Comparison of ENCODE assay signal across 18 cellular contexts in genomic region chr6:137171824-137172733, GRCh38. TPM values are rescaled to one million over a fixed set of nuclear protein-coding genes. Genes with fewer than 3 reads are reported as not detected.
DNase-seq lines count a peak whose midpoint lies in the region; ATAC-seq, FAIRE-seq and TF ChIP-seq lines count a peak whose summit lies in the region.
"Had no signal": no experiment of that assay in that cellular context is flagged by ENCODE, and none has a peak within 500 bp of the region (broad histone marks: within the 10 kb centered on the region; RNA-seq: fewer than 3 reads in every experiment).

No MANE protein-coding gene starts in this region.

- H3K9ac ChIP-seq in Karpas-422 (ENCODE audit: low read length): no peak overlapping the region
- H3K9ac ChIP-seq in keratinocyte (ENCODE audit: control insufficient read depth, extremely low read depth, insufficient read depth, low read length): no peak overlapping the region

- H3K4me1 Mint-ChIP-seq in Calu3 (ENCODE audit: low read depth, unreplicated experiment): no peaks in the 10 kb centered on the region

- no peaks in the 10 kb centered on the region for H3K79me2 ChIP-seq in Karpas-422 (ENCODE audit: low read length)
- H3K79me2 ChIP-seq in keratinocyte (ENCODE audit: control insufficient read depth, insufficient read depth, low read length): no peaks in the 10 kb centered on the region

- DNase-seq in GM10248 (ENCODE audit: extremely low spot score) (peak; percentile 24), Karpas-422 (no peak), keratinocyte (ENCODE audit: low read depth, low spot score) (no peak), HCEC 1CT (no peak), Calu3 (no peak), OCI-M2 (lab: John Stamatoyannopoulos, UW; ENCODE audit: unreplicated experiment) (no peak)
- DNase-seq: activated CD8-positive, alpha-beta T cell treated with anti-CD3 and anti-CD28 coated beads, Interleukin-2, amount 10 ng/mL, durations not matched to agents 7 days and 5 days; COR-L47; dorsolateral prefrontal cortex; NCI-H2081 treated with DMSO at 0.1 percent for 48 hours; stimulated activated CD4-positive, alpha-beta T cell treated with anti-CD3 and anti-CD28 coated beads, Interleukin-12 subunit alpha, Interleukin-12 subunit beta, amount 100 ng/mL, for 4 hours had no signal

- intact Hi-C loops in Calu3 (cut with micrococcal nuclease; ENCODE audit: unreplicated experiment): no loop called here

- no peak overlapping the region for H3K4me3 Mint-ChIP-seq in Calu3 (ENCODE audit: low read depth, unreplicated experiment)
- H3K4me3 Mint-ChIP-seq: activated CD8-positive, alpha-beta T cell treated with anti-CD3 and anti-CD28 coated beads, Interleukin-2, amount 10 ng/mL, durations not matched to agents 7 days and 5 days; activated T-helper 17 cell treated with anti-CD3 and anti-CD28 coated beads, Interleukin-2, amount 50 U/mL, for 72 hours; mesothelial cell of epicardium had no signal

- POLR2A ChIA-PET in GM10248 (lab: Yijun Ruan, JAX): no interaction called here

- no peaks in the 10 kb centered on the region for H3K9me3 Mint-ChIP-seq in Calu3 (ENCODE audit: low read depth, unreplicated experiment)
- H3K9me3 Mint-ChIP-seq: activated T-helper 17 cell treated with anti-CD3 and anti-CD28 coated beads, Interleukin-2, amount 50 U/mL, for 72 hours had no signal

- no peak overlapping the region for H3K4me2 ChIP-seq in Karpas-422 (ENCODE audit: low read depth, low read length, poor library complexity, severe bottlenecking)
- no peak overlapping the region for H3K4me2 ChIP-seq in keratinocyte (ENCODE audit: control insufficient read depth, extremely low read depth, insufficient read depth, low read depth, low read length)

- no peak overlapping the region for H3K27ac ChIP-seq in Karpas-422 (ENCODE audit: low read length)
- H3K27ac ChIP-seq in keratinocyte (ENCODE audit: control insufficient read depth, insufficient read depth, low read length): no peak overlapping the region
- H3K27ac ChIP-seq: dorsolateral prefrontal cortex had no signal

- H3K36me3 Mint-ChIP-seq in Calu3 (ENCODE audit: insufficient read depth, unreplicated experiment): no peaks in the 10 kb centered on the region
- H3K36me3 Mint-ChIP-seq: mesothelial cell of epicardium had no signal

- ATAC-seq in GM21360 (IDR thresholded peaks at IDR 0.05; ENCODE audit: unreplicated experiment) (peak; percentile 48), GM18498 (IDR thresholded peaks at IDR 0.05; ENCODE audit: unreplicated experiment) (no peak)
- ATAC-seq: activated CD8-positive, alpha-beta T cell treated with anti-CD3 and anti-CD28 coated beads, Interleukin-2, amount 10 ng/mL, durations not matched to agents 7 days and 5 days; activated T-helper 17 cell treated with anti-CD3 and anti-CD28 coated beads, Interleukin-2, amount 50 U/mL, for 72 hours had no signal

- peaks cover 13% of the 10 kb centered on the region for H3K27me3 Mint-ChIP-seq in Calu3 (ENCODE audit: unreplicated experiment)

- H3K4me3 ChIP-seq in Karpas-422 (ENCODE audit: low read length): no peak overlapping the region
- H3K4me3 ChIP-seq in keratinocyte (ENCODE audit: control insufficient read depth in 2 of 3, extremely low read depth in 1 of 3, insufficient read depth in 2 of 3, low read depth in 1 of 3, low read length in 3 of 3): no peak overlapping the region
- H3K4me3 ChIP-seq: dorsolateral prefrontal cortex had no signal

- no peaks in the 10 kb centered on the region for H3K9me1 ChIP-seq in keratinocyte (ENCODE audit: control insufficient read depth, extremely low read depth, insufficient read depth, low read length)

- CTCF ChIA-PET in GM10248 (lab: Yijun Ruan, JAX): interaction anchor here (1.0 to 9.5 kb wide), 12 partner anchors 9 to 95 kb away, joined by 3 to 155 read pairs (median 3); no protein-coding TSS in a partner anchor
- CTCF ChIA-PET in Calu3 (lab: Charles Lee): no interaction called here

- H3K27ac Mint-ChIP-seq in Calu3 (ENCODE audit: unreplicated experiment): no peak overlapping the region
- H3K27ac Mint-ChIP-seq: activated CD8-positive, alpha-beta T cell treated with anti-CD3 and anti-CD28 coated beads, Interleukin-2, amount 10 ng/mL, durations not matched to agents 7 days and 5 days; activated T-helper 17 cell treated with anti-CD3 and anti-CD28 coated beads, Interleukin-2, amount 50 U/mL, for 72 hours; mesothelial cell of epicardium had no signal

- no peaks in the 10 kb centered on the region for H3K36me3 ChIP-seq in Karpas-422 (ENCODE audit: insufficient read depth, low read length)
- H3K36me3 ChIP-seq in keratinocyte (ENCODE audit: control insufficient read depth in 2 of 2, extremely low read depth in 1 of 2, insufficient read depth in 2 of 2, low read length in 2 of 2): no peaks in the 10 kb centered on the region

- H4K20me1 ChIP-seq in Karpas-422 (ENCODE audit: insufficient read depth, low read depth, low read length) (no peaks in the 10 kb centered on the region), keratinocyte (ENCODE audit: control insufficient read depth, extremely low read depth, insufficient read depth, low read length) (no peaks in the 10 kb centered on the region)

- FAIRE-seq in keratinocyte (lab: Jason Lieb, UNC): peak; percentile 32
- FAIRE-seq: TTC549 had no signal

- H3K4me1 ChIP-seq in Karpas-422 (ENCODE audit: low read length) (peaks cover 26% of the 10 kb centered on the region), keratinocyte (ENCODE audit: control insufficient read depth, extremely low read depth, insufficient read depth, low read length) (no peaks in the 10 kb centered on the region)

- no TSS peak for BruUV-seq in Calu3 (replicated peaks; lab: Mats Ljungman, UMichigan)

- dilution Hi-C loops in keratinocyte (cut with MboI; ENCODE audit: extremely low pct_ligation_motif_present, low sequenced_read_pairs): no loop called here

- H3K27me3 ChIP-seq in Karpas-422 (ENCODE audit: low read length) (no peaks in the 10 kb centered on the region), keratinocyte (ENCODE audit: control insufficient read depth, extremely low read depth, insufficient read depth, low read length) (no peaks in the 10 kb centered on the region)
- H3K27me3 ChIP-seq: dorsolateral prefrontal cortex had no signal

- no peaks in the 10 kb centered on the region for H3K9me2 ChIP-seq in Karpas-422 (replicated peaks; ENCODE audit: insufficient read depth, low read length)

- TF ChIP-seq CTCF in GM10248 (IDR thresholded peaks at IDR 0.05; ENCODE audit: control extremely low read depth, extremely low read depth, low read depth, missing control alignments) (no peak), keratinocyte (optimal IDR thresholded peaks at IDR 0.05 in 1 of 3, IDR thresholded peaks at IDR 0.05 in 1 of 3, conservative IDR thresholded peaks at IDR 0.05 in 1 of 3; ENCODE audit: extremely low read depth in 1 of 3, insufficient read depth in 2 of 3, low read length in 3 of 3) (no peak), Calu3 (IDR thresholded peaks at IDR 0.05; ENCODE audit: unreplicated experiment) (no peak)

- H2AFZ ChIP-seq in Karpas-422 (ENCODE audit: low read length) (0 out of 2 replicates have a peak overlapping the region, but pooled peaks have one; percentile 14), keratinocyte (ENCODE audit: control insufficient read depth, low read length) (peak overlapping the region; percentile 44)

- no peaks in the 10 kb centered on the region for H3K9me3 ChIP-seq in Karpas-422 (ENCODE audit: low read length)
- H3K9me3 ChIP-seq in keratinocyte (ENCODE audit: control insufficient read depth, low read depth, low read length): no peaks in the 10 kb centered on the region

RNA-seq across cellular contexts. Expression of gene IL22RA2, which starts 1.4 kb away (rescaled TPM):
- total RNA-seq in Karpas-422 (2014; rRNA removed; shearing (Covaris generic); ENCODE audit: low replicate concordance): not detected in 2 replicates
- polyA plus RNA-seq in keratinocyte: 0.01 to 0.03 TPM in 2 of 3 replicates, not detected in the other
- not detected for polyA plus RNA-seq in keratinocyte (2011; ENCODE audit: low read depth)
- polyA plus RNA-seq in keratinocyte (2011; cell fraction: cytosol; rRNA removed): not detected in 2 replicates
- not detected in 2 replicates for polyA plus RNA-seq in keratinocyte (2011; cell fraction: nucleus; rRNA removed)
- polyA plus RNA-seq in keratinocyte (2012; ENCODE audit: low replicate concordance): not detected in 2 replicates
- polyA minus RNA-seq in keratinocyte: not detected in 3 replicates
- polyA minus RNA-seq in keratinocyte (2011; cell fraction: cytosol; rRNA and poly(A)+ RNA removed): not detected
- polyA minus RNA-seq in keratinocyte (2011; cell fraction: nucleus; rRNA and poly(A)+ RNA removed): not detected in 2 replicates
- total RNA-seq in Calu3 (2022): not detected in 2 replicates
- total RNA-seq: activated CD8-positive, alpha-beta T cell treated with anti-CD3 and anti-CD28 coated beads, Interleukin-2, amount 10 ng/mL, durations not matched to agents 7 days and 5 days; activated T-helper 17 cell treated with anti-CD3 and anti-CD28 coated beads, Interleukin-2, amount 50 U/mL, for 72 hours; dorsolateral prefrontal cortex; mesothelial cell of epicardium; osteocyte; temporal lobe had no signal

RNA-seq across cellular contexts. Expression of gene IFNGR1, which starts 47.1 kb away (rescaled TPM):
- 36.0 and 76.9 TPM in 2 replicates for total RNA-seq in Karpas-422 (2014; rRNA removed; shearing (Covaris generic); ENCODE audit: low replicate concordance)
- polyA plus RNA-seq in keratinocyte: 54.8 to 150 TPM (median 109 TPM) in 3 replicates
- 181 TPM for polyA plus RNA-seq in keratinocyte (2011; ENCODE audit: low read depth)
- polyA plus RNA-seq in keratinocyte (2011; cell fraction: cytosol; rRNA removed): 29.1 and 70.4 TPM in 2 replicates
- 152 and 195 TPM in 2 replicates for polyA plus RNA-seq in keratinocyte (2011; cell fraction: nucleus; rRNA removed)
- 55.4 and 136 TPM in 2 replicates for polyA plus RNA-seq in keratinocyte (2012; ENCODE audit: low replicate concordance)
- polyA minus RNA-seq in keratinocyte: 25.6 to 52.1 TPM (median 50.6 TPM) in 3 replicates
- 49.1 TPM for polyA minus RNA-seq in keratinocyte (2011; cell fraction: cytosol; rRNA and poly(A)+ RNA removed)
- 150 and 198 TPM in 2 replicates for polyA minus RNA-seq in keratinocyte (2011; cell fraction: nucleus; rRNA and poly(A)+ RNA removed)
- 22.6 and 26.4 TPM in 2 replicates for total RNA-seq in Calu3 (2022)
